8 cellular contexts compared by ENCODE assay signal in the genomic region with DNA sequence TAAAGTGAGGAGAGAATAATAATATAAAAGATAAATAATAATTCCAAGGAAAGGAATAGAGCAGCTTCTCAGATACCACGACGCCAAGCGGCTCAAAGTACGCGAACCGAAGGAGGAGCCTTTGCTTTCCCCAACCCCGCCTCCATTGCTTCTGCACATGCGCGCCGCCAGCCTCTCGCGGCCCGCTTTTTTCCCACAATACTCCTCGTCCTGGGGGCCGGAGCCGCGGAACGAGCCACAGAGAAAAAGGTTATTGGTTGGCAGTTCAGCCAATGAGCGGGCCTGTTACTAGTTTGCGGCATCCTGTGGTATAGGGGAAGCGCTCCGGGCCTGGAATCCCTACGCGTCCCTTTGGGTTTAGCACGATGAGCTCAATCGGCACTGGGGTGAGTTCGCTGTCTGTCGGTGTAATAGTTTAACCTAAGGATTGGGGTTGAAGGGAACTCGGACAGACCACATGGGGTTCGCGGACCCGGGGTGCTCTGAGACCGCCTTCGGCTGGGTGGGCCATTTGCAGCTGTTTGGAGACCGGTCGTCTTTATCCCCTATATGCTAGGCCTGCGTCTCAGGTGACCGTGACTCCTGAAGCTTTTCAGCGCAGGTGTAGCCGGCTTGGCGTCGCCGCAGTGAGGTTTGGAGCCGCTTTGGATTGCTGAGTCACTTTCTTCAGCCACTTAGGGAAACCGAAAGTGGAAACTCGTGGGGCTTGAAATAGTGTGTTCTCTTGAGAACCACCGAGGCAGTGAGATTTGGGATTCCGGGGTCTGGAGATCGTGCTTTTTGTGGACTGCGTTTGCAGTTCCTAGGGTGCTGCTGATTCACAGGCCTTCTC. TPM values are rescaled to one million over a fixed set of nuclear protein-coding genes. Genes with fewer than 3 reads are reported as not detected.
A peak's percentile ranks its signal among the peaks of the same experiment; 100 is the strongest.
DNase-seq lines count a peak whose midpoint lies in the region; ATAC-seq, FAIRE-seq and TF ChIP-seq lines count a peak whose summit lies in the region.

A gene (plus strand): TSS at position 288 of the 832 bp plus-strand sequence. CDS start 78 bp downstream, at position 366.

- peaks cover 21% of the 10 kb centered on the region for H3K4me1 Mint-ChIP-seq in astrocyte (ENCODE audit: low read depth, unreplicated experiment)

- peaks cover 52% of the 10 kb centered on the region for H3K79me2 ChIP-seq in astrocyte (ENCODE audit: insufficient read depth, low read length)

- H3K27ac Mint-ChIP-seq in astrocyte (ENCODE audit: unreplicated experiment) = peak within 1 kb of the TSS; percentile 99

- H3K4me1 ChIP-seq in astrocyte (ENCODE audit: insufficient read depth, low read length) (peaks cover 16% of the 10 kb centered on the region), right cardiac atrium (ENCODE audit: control insufficient read depth, insufficient read depth, low read length) (no peaks in the 10 kb centered on the region), uterus (peaks cover 0 to 10% of the 10 kb centered on the region in 2 donors)

- H3K9me3 ChIP-seq in astrocyte (ENCODE audit: insufficient read depth, low read depth, low read length) (no peaks in the 10 kb centered on the region), right cardiac atrium (ENCODE audit: control insufficient read depth, low read length) (no peaks in the 10 kb centered on the region), uterus (no peaks in the 10 kb centered on the region)

- under 1% methylated on average over 50 of the region's 50 CpGs for WGBS in right cardiac atrium

- no peaks in the 10 kb centered on the region for H3K27me3 Mint-ChIP-seq in astrocyte (ENCODE audit: low read depth, unreplicated experiment)

- H3K4me2 ChIP-seq in astrocyte (ENCODE audit: low read length) = peak within 1 kb of the TSS; percentile 93

- H3K27ac ChIP-seq in astrocyte (ENCODE audit: low read depth, low read length) (peak within 1 kb of the TSS; percentile 99), right cardiac atrium (ENCODE audit: low read length) (peak within 1 kb of the TSS; percentile 94), uterus (peak within 1 kb of the TSS; percentile 94 to 98)

- no peak for TF ChIP-seq CTCF in astrocyte (IDR thresholded peaks at IDR 0.05; ENCODE audit: insufficient read depth, low read depth, low read length)
- TF ChIP-seq CTCF in uterus (IDR thresholded peaks at IDR 0.05) = no peak

- peaks cover 1% of the 10 kb centered on the region for H3K36me3 Mint-ChIP-seq in astrocyte (ENCODE audit: low read depth, unreplicated experiment)

- ATAC-seq in GM18505 (IDR thresholded peaks at IDR 0.05; ENCODE audit: unreplicated experiment) (peak; percentile 89), HG02973 (IDR thresholded peaks at IDR 0.05; ENCODE audit: unreplicated experiment) (peak; percentile 86), right cardiac atrium (peak; percentile 97 to 98)

- TF ChIP-seq POLR2A in GM18505 (IDR thresholded peaks at IDR 0.05; ENCODE audit: borderline replicate concordance, extremely low read depth, insufficient read depth, insufficient read length) = peak; percentile 96
- peak; percentile 83 to 85 for TF ChIP-seq POLR2A in uterus (IDR thresholded peaks at IDR 0.05)

- intact Hi-C loops in right cardiac atrium (cut with DNase I) (loop anchor here in 2 of 4 donors (10.0 kb wide), 1 partner anchor 50 kb away; a partner anchor contains a TSS), uterus (cut with DNase I; ENCODE audit: low total_unique reads) (loop anchor here (10.0 kb wide), 1 partner anchor 50 kb away; a partner anchor contains a TSS)

- H4K20me1 ChIP-seq in astrocyte (ENCODE audit: insufficient read depth, low read length) = peaks cover 32% of the 10 kb centered on the region

- H3K9me3 Mint-ChIP-seq in astrocyte (ENCODE audit: unreplicated experiment) = no peaks in the 10 kb centered on the region

- H3K4me3 Mint-ChIP-seq in astrocyte (ENCODE audit: unreplicated experiment) = peak within 1 kb of the TSS; percentile 93

- peak; percentile 99 for DNase-seq in NCI-H2029 (lab: John Stamatoyannopoulos, UW)
- peak; percentile 96 for DNase-seq in T-helper 22 cell (ENCODE audit: low read depth)
- peak; percentile 93 for DNase-seq in astrocyte (ENCODE audit: low read depth)
- DNase-seq in right cardiac atrium = peak; percentile 98 to 99 (median 98)
- peak; percentile 92 for DNase-seq in pulmonary artery endothelial cell (ENCODE audit: low read depth, low spot score)
- peak; percentile 98 for DNase-seq in uterus

- FAIRE-seq in astrocyte (lab: Jason Lieb, UNC) = no peak

- peak within 1 kb of the TSS; percentile 87 for H2AFZ ChIP-seq in astrocyte (ENCODE audit: low read depth, low read length)

- H3K36me3 ChIP-seq in astrocyte (ENCODE audit: insufficient read depth, low read length) (peaks cover 3% of the 10 kb centered on the region), uterus (no peaks in the 10 kb centered on the region)

- H3K4me3 ChIP-seq in astrocyte (ENCODE audit: insufficient read depth, low read depth, low read length) (peak within 1 kb of the TSS; percentile 98), right cardiac atrium (ENCODE audit: low read length) (peak within 1 kb of the TSS; percentile 84), uterus (peak within 1 kb of the TSS; percentile 70 to 96)

- peak within 1 kb of the TSS; percentile 99 for H3K9ac ChIP-seq in astrocyte (ENCODE audit: low read length)

- H3K27me3 ChIP-seq in astrocyte (ENCODE audit: insufficient read depth, low read length) (no peaks in the 10 kb centered on the region), right cardiac atrium (ENCODE audit: control insufficient read depth, insufficient read depth) (no peaks in the 10 kb centered on the region), uterus (no peaks in the 10 kb centered on the region)

RNA-seq across cellular contexts. Expression of the gene that starts here (rescaled TPM):
- 215 and 232 TPM in 2 replicates for total RNA-seq in astrocyte
- total RNA-seq in right cardiac atrium = 100 to 1,000 TPM; 112 to 147 (median 124) TPM
- polyA plus RNA-seq in right cardiac atrium = 159 TPM
- total RNA-seq in pulmonary artery endothelial cell = 166 and 208 TPM in 2 replicates
- 100 to 1,000 TPM in 2 of 4 donors, 10 to 100 TPM in 2; 61.2 to 204 (median 114) TPM for total RNA-seq in uterus

Comparison
In these comparisons a context has a peak if more than half of its experiments do, and no peak if none do; other contexts are left out.
1. Peak in every context shown above with its lines: DNase-seq, ATAC-seq, H3K4me3 ChIP-seq and H3K27ac ChIP-seq.